10 cellular contexts compared by ENCODE assay signal in genomic region chr5:181161534-181162175, GRCh38. TPM values are rescaled to one million over a fixed set of nuclear protein-coding genes. Genes with fewer than 3 reads are reported as not detected.
DNase-seq lines count a peak whose midpoint lies in the region; ATAC-seq lines count a peak whose summit lies in the region.
"Had no signal": no experiment of that assay in that cellular context is flagged by ENCODE, and none has a peak within 500 bp of the region (broad histone marks: within the 10 kb centered on the region; RNA-seq: fewer than 3 reads in every experiment).

No MANE protein-coding gene starts in this region.

- H2AFZ ChIP-seq in ACC112 (ENCODE audit: low read length, unreplicated experiment) (peak overlapping the region; percentile 99), GM23248 (peak overlapping the region; percentile 79)

- in situ Hi-C loops in GM23248 (cut with MboI) = no loop called here

- no peaks in the 10 kb centered on the region for H3K9me2 ChIP-seq in GM23248 (ENCODE audit: insufficient read depth)

- no peak for ATAC-seq in GM19463 (IDR thresholded peaks at IDR 0.05; ENCODE audit: unreplicated experiment)
- ATAC-seq in GM21723 (IDR thresholded peaks at IDR 0.05; ENCODE audit: unreplicated experiment) = no peak

- H3K36me3 ChIP-seq in ACC112 (ENCODE audit: insufficient read depth, low read length) (no peaks in the 10 kb centered on the region), GM23248 (ENCODE audit: low read depth) (no peaks in the 10 kb centered on the region), iPS-20b (ENCODE audit: insufficient read depth, low read depth, low read length) (no peaks in the 10 kb centered on the region)

- WGBS in GM23248 (ENCODE audit: low coverage in 1 of 2, low lambda C conversion rate in 2 of 2, missing lambda C conversion rate in 2 of 2), 2 experiments = 86 to 93% methylated on average over 4 of the region's 4 CpGs

- H3K4me2 ChIP-seq in GM23248 (ENCODE audit: unreplicated experiment) = peak overlapping the region; percentile 47

- H3K27ac Mint-ChIP-seq in activated T-helper 1 cell treated with anti-CD3 and anti-CD28 coated beads, Interleukin-12 subunit alpha, Interleukin-12 subunit beta, Interleukin-2, Interleukin-4 antibody, amounts not matched to agents 30 ng/mL and 10 ng/mL and 1 ng/mL, durations not matched to agents 14 hours and 24 hours and 36 hours = peak overlapping the region; percentile 85

- no peak for DNase-seq in GM23248
- DNase-seq in activated T-helper 1 cell treated with anti-CD3 and anti-CD28 coated beads, Interleukin-12 subunit alpha, Interleukin-12 subunit beta, Interleukin-2, Interleukin-4 antibody, amounts not matched to agents 30 ng/mL and 10 ng/mL and 1 ng/mL, durations not matched to agents 14 hours and 24 hours and 36 hours (ENCODE audit: low spot score) = no peak
- no peak for DNase-seq in stimulated activated CD4-positive, alpha-beta T cell treated with anti-CD3 and anti-CD28 coated beads, Interleukin-15, amount 100 ng/mL, for 24 hours
- no peak for DNase-seq in AG20443 (ENCODE audit: low spot score)

- H3F3A ChIP-seq in GM23248 (ENCODE audit: insufficient read depth) = peaks cover 19% of the 10 kb centered on the region

- peaks cover 10% of the 10 kb centered on the region for H3K27me3 Mint-ChIP-seq in activated T-helper 1 cell treated with anti-CD3 and anti-CD28 coated beads, Interleukin-12 subunit alpha, Interleukin-12 subunit beta, Interleukin-2, Interleukin-4 antibody, amounts not matched to agents 30 ng/mL and 10 ng/mL and 1 ng/mL, durations not matched to agents 14 hours and 24 hours and 36 hours (ENCODE audit: insufficient read depth)

- H3K4me3 ChIP-seq in ACC112 (ENCODE audit: low read depth, low read length) (peak overlapping the region; percentile 75), GM23248 (peak overlapping the region; percentile 47), iPS-20b (ENCODE audit: low read length) (peak overlapping the region; percentile 59)

- H3K36me3 Mint-ChIP-seq in activated T-helper 1 cell treated with anti-CD3 and anti-CD28 coated beads, Interleukin-12 subunit alpha, Interleukin-12 subunit beta, Interleukin-2, Interleukin-4 antibody, amounts not matched to agents 30 ng/mL and 10 ng/mL and 1 ng/mL, durations not matched to agents 14 hours and 24 hours and 36 hours (ENCODE audit: low read depth) = peaks cover 2% of the 10 kb centered on the region

- peak overlapping the region; percentile 57 for H3K9ac ChIP-seq in GM23248
- peak overlapping the region; percentile 20; the same call in 1 of the 2 replicates for H3K9ac ChIP-seq in iPS-20b (ENCODE audit: low read depth, low read length)

- H3K4me1 Mint-ChIP-seq in activated T-helper 1 cell treated with anti-CD3 and anti-CD28 coated beads, Interleukin-12 subunit alpha, Interleukin-12 subunit beta, Interleukin-2, Interleukin-4 antibody, amounts not matched to agents 30 ng/mL and 10 ng/mL and 1 ng/mL, durations not matched to agents 14 hours and 24 hours and 36 hours (ENCODE audit: low read depth) = peaks cover 38% of the 10 kb centered on the region

- intact Hi-C loops in activated T-helper 1 cell treated with anti-CD3 and anti-CD28 coated beads, Interleukin-12 subunit alpha, Interleukin-12 subunit beta, Interleukin-2, Interleukin-4 antibody, amounts not matched to agents 30 ng/mL and 10 ng/mL and 1 ng/mL, durations not matched to agents 14 hours and 24 hours and 36 hours (cut with micrococcal nuclease) = loop anchor here (1.0 to 2.0 kb wide), 2 partner anchors 12 to 45 kb away; no protein-coding TSS in a partner anchor

- H4K20me1 ChIP-seq in GM23248 (ENCODE audit: insufficient read depth) = no peaks in the 10 kb centered on the region

- no peaks in the 10 kb centered on the region for H3K79me2 ChIP-seq in ACC112 (ENCODE audit: control insufficient read depth, insufficient read depth, low read length, unreplicated experiment)
- no peaks in the 10 kb centered on the region for H3K79me2 ChIP-seq in GM23248 (ENCODE audit: insufficient read depth)

- H3K9me3 ChIP-seq in GM23248 (ENCODE audit: low read depth) = no peaks in the 10 kb centered on the region
- H3K9me3 ChIP-seq in iPS-20b (ENCODE audit: insufficient read depth, low read depth, low read length) = no peaks in the 10 kb centered on the region

- no peaks in the 10 kb centered on the region for H3K9me3 Mint-ChIP-seq in activated T-helper 1 cell treated with anti-CD3 and anti-CD28 coated beads, Interleukin-12 subunit alpha, Interleukin-12 subunit beta, Interleukin-2, Interleukin-4 antibody, amounts not matched to agents 30 ng/mL and 10 ng/mL and 1 ng/mL, durations not matched to agents 14 hours and 24 hours and 36 hours

- H3K27me3 ChIP-seq in ACC112 (ENCODE audit: insufficient read depth, low read length) (peaks cover 15% of the 10 kb centered on the region), GM23248 (replicated peaks; ENCODE audit: insufficient read depth) (0 out of 2 replicates have a peak, but pooled peaks cover under 1% of the 10 kb centered on the region), iPS-20b (ENCODE audit: insufficient read depth, low read length) (peaks cover 35% of the 10 kb centered on the region)

- H3K4me1 ChIP-seq in ACC112 (ENCODE audit: control insufficient read depth, insufficient read depth, low read length, unreplicated experiment) (peaks cover 11% of the 10 kb centered on the region), GM23248 (ENCODE audit: insufficient read depth) (peaks cover 3% of the 10 kb centered on the region; the same call in 1 of the 2 replicates), iPS-20b (ENCODE audit: insufficient read depth, low read length) (peaks cover 9% of the 10 kb centered on the region; the same call in 1 of the 2 replicates)

- peak overlapping the region; percentile 53 for H3K4me3 Mint-ChIP-seq in activated T-helper 1 cell treated with anti-CD3 and anti-CD28 coated beads, Interleukin-12 subunit alpha, Interleukin-12 subunit beta, Interleukin-2, Interleukin-4 antibody, amounts not matched to agents 30 ng/mL and 10 ng/mL and 1 ng/mL, durations not matched to agents 14 hours and 24 hours and 36 hours

- peak overlapping the region; percentile 86 for H3K27ac ChIP-seq in ACC112 (ENCODE audit: low read depth, low read length)
- peak overlapping the region; percentile 59 for H3K27ac ChIP-seq in GM23248
- H3K27ac ChIP-seq in iPS-20b (ENCODE audit: low read length) = no peak overlapping the region
- H3K27ac ChIP-seq: HL-60 had no signal

RNA-seq across cellular contexts. Expression of gene OR2V2, which starts 14.3 kb away (rescaled TPM):
- total RNA-seq in GM23248 (2014; rRNA removed; shearing (Covaris generic)) = not detected in 2 replicates
- not detected in 2 replicates for polyA plus RNA-seq in GM23248 (2016; fragmentation: Nextera tagmentation; extraction: Ambion mirVana)
- total RNA-seq in activated T-helper 1 cell treated with anti-CD3 and anti-CD28 coated beads, Interleukin-12 subunit alpha, Interleukin-12 subunit beta, Interleukin-2, Interleukin-4 antibody, amounts not matched to agents 30 ng/mL and 10 ng/mL and 1 ng/mL, durations not matched to agents 14 hours and 24 hours and 36 hours = not detected in 2 replicates
- total RNA-seq: mucosa of gallbladder had no signal

RNA-seq across cellular contexts. Expression of gene OR2V1, which starts 30.7 kb away (rescaled TPM):
- not detected in 2 replicates for total RNA-seq in GM23248 (2014; rRNA removed; shearing (Covaris generic))
- polyA plus RNA-seq in GM23248 (2016; fragmentation: Nextera tagmentation; extraction: Ambion mirVana) = not detected in 2 replicates
- not detected in 2 replicates for total RNA-seq in activated T-helper 1 cell treated with anti-CD3 and anti-CD28 coated beads, Interleukin-12 subunit alpha, Interleukin-12 subunit beta, Interleukin-2, Interleukin-4 antibody, amounts not matched to agents 30 ng/mL and 10 ng/mL and 1 ng/mL, durations not matched to agents 14 hours and 24 hours and 36 hours
- total RNA-seq: mucosa of gallbladder had no signal

RNA-seq across cellular contexts. Expression of gene TRIM7, which starts 43.3 kb away (rescaled TPM):
- 1.4 and 6.8 TPM in 2 replicates for total RNA-seq in GM23248 (2014; rRNA removed; shearing (Covaris generic))
- polyA plus RNA-seq in GM23248 (2016; fragmentation: Nextera tagmentation; extraction: Ambion mirVana) = 2.5 and 3.1 TPM in 2 replicates
- 1.5 and 1.8 TPM in 2 replicates for total RNA-seq in activated T-helper 1 cell treated with anti-CD3 and anti-CD28 coated beads, Interleukin-12 subunit alpha, Interleukin-12 subunit beta, Interleukin-2, Interleukin-4 antibody, amounts not matched to agents 30 ng/mL and 10 ng/mL and 1 ng/mL, durations not matched to agents 14 hours and 24 hours and 36 hours
